In the genomic region with DNA sequence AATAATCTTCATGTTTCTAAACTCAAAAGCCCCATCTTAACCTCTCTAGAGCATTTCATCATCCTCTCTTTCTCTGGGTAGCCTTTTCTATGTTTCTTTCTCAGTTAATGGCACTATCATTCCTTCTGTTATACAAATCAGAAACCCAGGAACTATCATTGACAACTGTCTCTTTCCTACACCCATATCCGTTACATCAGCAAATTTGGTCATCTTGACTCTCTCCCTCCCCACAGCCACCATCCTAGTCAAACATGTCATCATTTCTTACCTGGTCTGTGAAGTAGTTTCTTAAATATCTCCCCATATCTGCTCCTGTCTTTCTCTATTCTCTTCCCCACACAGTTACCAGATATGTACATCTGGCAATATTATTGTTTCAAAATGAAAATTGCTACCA, we compare ENCODE assay signal across 29 cellular contexts.
DNase-seq lines count a peak whose midpoint lies in the region; ATAC-seq, FAIRE-seq and TF ChIP-seq lines count a peak whose summit lies in the region.
"Had no signal": no experiment of that assay in that cellular context is flagged by ENCODE, and none has a peak within 500 bp of the region (broad histone marks: within the 10 kb centered on the region; RNA-seq: fewer than 3 reads in every experiment).

No MANE protein-coding gene starts in this region.

- H2AFZ ChIP-seq in HepG2 (ENCODE audit: low read length), result no peak overlapping the region

- H3K4me3 ChIP-seq in HepG2 (replicated peaks in 1 of 3; ENCODE audit: insufficient read depth in 1 of 3, low read depth in 2 of 3, low read length in 3 of 3) (no peak overlapping the region), right lobe of liver (no peak overlapping the region), A549 (no peak overlapping the region)
- H3K4me3 ChIP-seq: BLaER1; BLaER1 treated with 17β-estradiol and CSF1 and Interleukin-3, amounts not matched to agents 10 nM and 100 nM had no signal

- 12% methylated on average over 1 of the region's 1 CpG for WGBS in HepG2 (ENCODE audit: low lambda C conversion rate)
- 67% methylated on average over 1 of the region's 1 CpG for WGBS in right lobe of liver (ENCODE audit: insufficient coverage, low coverage, low lambda C conversion rate, missing lambda C conversion rate)
- 0% methylated on average over 1 of the region's 1 CpG for WGBS in A549 (ENCODE audit: missing lambda C conversion rate)

- POLR2A ChIA-PET in HepG2 (lab: Yijun Ruan, JAX), result no interaction called here
- POLR2A ChIA-PET in A549 (lab: Yijun Ruan, JAX), result no interaction called here

- H3K4me1 ChIP-seq in HepG2 (ENCODE audit: insufficient read depth, low read length), result no peaks in the 10 kb centered on the region
- H3K4me1 ChIP-seq in right lobe of liver, result no peaks in the 10 kb centered on the region
- no peaks in the 10 kb centered on the region for H3K4me1 ChIP-seq in A549
- H3K4me1 ChIP-seq: BE2C; BLaER1; BLaER1 treated with 17β-estradiol and CSF1 and Interleukin-3, amounts not matched to agents 10 nM and 100 nM; Caco-2 had no signal

- TF ChIP-seq POLR2A in HepG2 (IDR thresholded peaks at IDR 0.05; ENCODE audit: insufficient read depth in 1 of 2, low read depth in 2 of 2, low read length in 2 of 2) (no peak), right lobe of liver (IDR thresholded peaks at IDR 0.05) (no peak), A549 (IDR thresholded peaks at IDR 0.05; ENCODE audit: low read length) (no peak)

- H3K27me3 ChIP-seq in HepG2 (ENCODE audit: control insufficient read depth in 1 of 2, insufficient read depth in 2 of 2, low read length in 2 of 2), result no peaks in the 10 kb centered on the region
- H3K27me3 ChIP-seq in right lobe of liver, result no peaks in the 10 kb centered on the region
- H3K27me3 ChIP-seq: BE2C; BLaER1; BLaER1 treated with 17β-estradiol and CSF1 and Interleukin-3, amounts not matched to agents 10 nM and 100 nM had no signal

- H3K36me3 ChIP-seq in HepG2 (replicated peaks in 1 of 2; ENCODE audit: control insufficient read depth in 1 of 2, insufficient read depth in 2 of 2, low read length in 2 of 2) (no peaks in the 10 kb centered on the region), right lobe of liver (no peaks in the 10 kb centered on the region)
- H3K36me3 ChIP-seq: BE2C; BLaER1; BLaER1 treated with 17β-estradiol and CSF1 and Interleukin-3, amounts not matched to agents 10 nM and 100 nM had no signal

- H3K27ac ChIP-seq in HepG2 (ENCODE audit: extremely low read length, insufficient read depth, low read length), result no peak overlapping the region
- H3K27ac ChIP-seq in right lobe of liver, result no peak overlapping the region
- no peak overlapping the region for H3K27ac ChIP-seq in A549
- H3K27ac ChIP-seq: 22Rv1; BLaER1; BLaER1 treated with 17β-estradiol and CSF1 and Interleukin-3, amounts not matched to agents 10 nM and 100 nM; C4-2B had no signal

- no peaks in the 10 kb centered on the region for H3K79me2 ChIP-seq in HepG2 (ENCODE audit: insufficient read depth, low read length)

- H3K9me3 ChIP-seq in HepG2 (ENCODE audit: low read length) (no peaks in the 10 kb centered on the region), right lobe of liver (no peaks in the 10 kb centered on the region), A549 (no peaks in the 10 kb centered on the region)
- H3K9me3 ChIP-seq: BE2C; BLaER1; BLaER1 treated with 17β-estradiol and CSF1 and Interleukin-3, amounts not matched to agents 10 nM and 100 nM; Caco-2 had no signal

- no peak for FAIRE-seq in HepG2 (lab: Jason Lieb, UNC)
- no peak for FAIRE-seq in A549 (lab: Jason Lieb, UNC)
- FAIRE-seq: A204.1 had no signal

- in situ Hi-C loops in HepG2 (cut with HindIII; ENCODE audit: extremely low pct_ligation_motif_present, low pct_unique_long_range_greater_than_20kb), result no loop called here

- BruUV-seq in HepG2 (replicated peaks; lab: Mats Ljungman, UMichigan), result no TSS peak

- TF ChIP-seq EP300 in HepG2 (IDR thresholded peaks at IDR 0.05; ENCODE audit: low read depth in 2 of 2, low read length in 2 of 2) (no peak), HepG2 (CRISPR knock-in tag; IDR thresholded peaks at IDR 0.05; ENCODE audit: borderline replicate concordance) (no peak), A549 (IDR thresholded peaks at IDR 0.05) (no peak)

- ATAC-seq in HepG2 (no peak), right lobe of liver (no peak), A549 (no peak), HG03354 (IDR thresholded peaks at IDR 0.05; ENCODE audit: poor library complexity, severe bottlenecking, unreplicated experiment) (no peak)
- ATAC-seq: CD8-positive, alpha-beta T cell had no signal

- DNase-seq in HepG2 (ENCODE audit: low spot score), result no peak
- DNase-seq in right lobe of liver, result no peak
- no peak for DNase-seq in A549 (ENCODE audit: low read depth in 1 of 2, low spot score in 1 of 2)
- DNase-seq: 8988T; ACHN; AML-193; BE2C; C1 segment of cervical spinal cord; Caco-2; Calu3; CD4-positive, alpha-beta memory T cell; CD4-positive, alpha-beta T cell; CD4-positive, CD25-positive, alpha-beta regulatory T cell; CD8-positive, alpha-beta memory T cell; CD8-positive, alpha-beta T cell; COR-L47; DMS 273 treated with DMSO at 0.1 percent for 48 hours; DMS153; DMS53; DMS79; DMS79 treated with DMSO at 0.1 percent for 48 hours; DND-41; EL had no signal

- TF ChIP-seq RAD21 in HepG2 (CRISPR knock-in tag; IDR thresholded peaks at IDR 0.05) (no peak), A549 (conservative IDR thresholded peaks at IDR 0.05 in 1 of 2, IDR thresholded peaks at IDR 0.05 in 1 of 2) (no peak)

- CTCF ChIA-PET in HepG2 (lab: Yijun Ruan, JAX; ENCODE audit: low intra/inter-chr PET ratio, low total read pairs) (no interaction called here), A549 (lab: Yijun Ruan, JAX) (no interaction called here)

- TF ChIP-seq CTCF in HepG2 (CRISPR knock-in tag; IDR thresholded peaks at IDR 0.05), result no peak
- no peak for TF ChIP-seq CTCF in right lobe of liver (IDR thresholded peaks at IDR 0.05)
- no peak for TF ChIP-seq CTCF in A549 (IDR thresholded peaks at IDR 0.05)

- intact Hi-C loops in HepG2 (cut with micrococcal nuclease; ENCODE audit: unreplicated experiment) (no loop called here), right lobe of liver (cut with DNase I) (no loop called here)

- no peaks in the 10 kb centered on the region for H4K20me1 ChIP-seq in HepG2 (ENCODE audit: insufficient read depth, low read length)
- H4K20me1 ChIP-seq: BLaER1; BLaER1 treated with 17β-estradiol and CSF1 and Interleukin-3, amounts not matched to agents 10 nM and 100 nM had no signal

- H3K9ac ChIP-seq in HepG2 (ENCODE audit: insufficient read depth, low read depth, low read length), result no peak overlapping the region
- H3K9ac ChIP-seq: BLaER1; BLaER1 treated with 17β-estradiol and CSF1 and Interleukin-3, amounts not matched to agents 10 nM and 100 nM had no signal

- H3K4me2 ChIP-seq in HepG2 (ENCODE audit: low read depth, low read length) (no peak overlapping the region), A549 (no peak overlapping the region)
- H3K4me2 ChIP-seq: BLaER1; BLaER1 treated with 17β-estradiol and CSF1 and Interleukin-3, amounts not matched to agents 10 nM and 100 nM had no signal

TF ChIP-seq in HepG2, 621 proteins besides CTCF, POLR2A, EP300 and RAD21:
- TF ChIP-seq MAFK (conservative IDR thresholded peaks at IDR 0.05 in 1 of 2, IDR thresholded peaks at IDR 0.05 in 1 of 2; ENCODE audit: low read length in 2 of 2) (peak; percentile 66 to 73), ZNF552 (CRISPR knock-in tag; IDR thresholded peaks at IDR 0.05; ENCODE audit: borderline replicate concordance) (no peak), MAFF (IDR thresholded peaks at IDR 0.05; ENCODE audit: low read depth, low read length) (peak; percentile 64)

TF ChIP-seq in A549, 52 proteins besides CTCF, POLR2A, EP300 and RAD21:
- TF ChIP-seq MAFK (IDR thresholded peaks at IDR 0.05; ENCODE audit: partially characterized antibody), result peak; percentile 29
- TF ChIP-seq, protein P1, sequence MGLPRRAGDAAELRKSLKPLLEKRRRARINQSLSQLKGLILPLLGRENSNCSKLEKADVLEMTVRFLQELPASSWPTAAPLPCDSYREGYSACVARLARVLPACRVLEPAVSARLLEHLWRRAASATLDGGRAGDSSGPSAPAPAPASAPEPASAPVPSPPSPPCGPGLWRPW (IDR thresholded peaks at IDR 0.05), result no peak

Comparison
In these comparisons a context has a peak if more than half of its experiments do, and no peak if none do; other contexts are left out.
1. Of the 38 proteins assayed by ChIP-seq in both HepG2 and A549: peak only in HepG2: none; only in A549: none; in both: MAFK; in neither: 37.